Comparison of ENCODE assay signal across 8 cellular contexts in genomic region chr1:67347688-67348472, GRCh38. TPM values are rescaled to one million over a fixed set of nuclear protein-coding genes. Genes with fewer than 3 reads are reported as not detected.
DNase-seq lines count a peak whose midpoint lies in the region; ATAC-seq and TF ChIP-seq lines count a peak whose summit lies in the region.

No MANE protein-coding gene starts in this region.

- no peaks in the 10 kb centered on the region for H3K36me3 Mint-ChIP-seq in CD14-positive monocyte
- peaks cover 21% of the 10 kb centered on the region for H3K36me3 Mint-ChIP-seq in activated CD8-positive, alpha-beta T cell treated with anti-CD3 and anti-CD28 coated beads for 36 hours (ENCODE audit: low read depth)

- no peak overlapping the region for H3K27ac ChIP-seq in psoas muscle
- no peak overlapping the region for H3K27ac ChIP-seq in effector memory CD4-positive, alpha-beta T cell (ENCODE audit: insufficient read depth, low read length, poor library complexity, severe bottlenecking)

- no peaks in the 10 kb centered on the region for H3K4me1 Mint-ChIP-seq in CD14-positive monocyte
- peaks cover 12% of the 10 kb centered on the region for H3K4me1 Mint-ChIP-seq in activated CD8-positive, alpha-beta T cell treated with anti-CD3 and anti-CD28 coated beads for 36 hours (ENCODE audit: low read depth)

- intact Hi-C loops in CD14-positive monocyte (cut with micrococcal nuclease) (loop anchor here (10.0 kb wide), 1 partner anchor 157 kb away; no protein-coding TSS in a partner anchor), Right ventricle myocardium superior (cut with DNase I) (loop anchor here (5.0 kb wide), 2 partner anchors 139 to 154 kb away; no protein-coding TSS in a partner anchor), psoas muscle (cut with DNase I) (loop anchor here (2.0 to 10.0 kb wide), 3 partner anchors 113 to 153 kb away; no protein-coding TSS in a partner anchor)
- intact Hi-C loops in activated CD8-positive, alpha-beta T cell treated with anti-CD3 and anti-CD28 coated beads for 36 hours (cut with micrococcal nuclease), result no loop called here

- H3K4me1 ChIP-seq in psoas muscle, result peaks cover 4% of the 10 kb centered on the region
- no peaks in the 10 kb centered on the region for H3K4me1 ChIP-seq in effector memory CD4-positive, alpha-beta T cell (ENCODE audit: control insufficient read depth, insufficient read depth, low read length, poor library complexity, severe bottlenecking)

- no peaks in the 10 kb centered on the region for H3K36me3 ChIP-seq in psoas muscle (ENCODE audit: insufficient read depth in 1 of 2, low read depth in 1 of 2)
- H3K36me3 ChIP-seq in effector memory CD4-positive, alpha-beta T cell (ENCODE audit: control insufficient read depth, insufficient read depth, low read length), result no peaks in the 10 kb centered on the region

- 52 to 59% (median 52%) methylated on average over 12 of the region's 12 CpGs for WGBS in psoas muscle, 3 donors

- H3K27me3 Mint-ChIP-seq in CD14-positive monocyte (ENCODE audit: low read depth in 3 of 3), result no peaks in the 10 kb centered on the region
- H3K27me3 Mint-ChIP-seq in activated CD8-positive, alpha-beta T cell treated with anti-CD3 and anti-CD28 coated beads for 36 hours, result no peaks in the 10 kb centered on the region

- no peaks in the 10 kb centered on the region for H3K9me3 Mint-ChIP-seq in CD14-positive monocyte
- no peaks in the 10 kb centered on the region for H3K9me3 Mint-ChIP-seq in activated CD8-positive, alpha-beta T cell treated with anti-CD3 and anti-CD28 coated beads for 36 hours

- POLR2A ChIA-PET in activated CD8-positive, alpha-beta T cell treated with anti-CD3 and anti-CD28 coated beads for 36 hours (lab: Charles Lee), result interaction anchor here (0.7 to 1.3 kb wide), 2 partner anchors 41 to 162 kb away, joined by 3 read pairs; no protein-coding TSS in a partner anchor

- H3K4me3 Mint-ChIP-seq in CD14-positive monocyte, result no peak overlapping the region
- no peak overlapping the region for H3K4me3 Mint-ChIP-seq in activated CD8-positive, alpha-beta T cell treated with anti-CD3 and anti-CD28 coated beads for 36 hours

- CTCF ChIA-PET in activated CD8-positive, alpha-beta T cell treated with anti-CD3 and anti-CD28 coated beads for 36 hours (lab: Charles Lee), result interaction anchor here (0.9 to 5.6 kb wide), 11 partner anchors 9 to 135 kb away, joined by 3 to 28 read pairs (median 6); no protein-coding TSS in a partner anchor

- H3K9me3 ChIP-seq in psoas muscle, result no peaks in the 10 kb centered on the region
- no peaks in the 10 kb centered on the region for H3K9me3 ChIP-seq in effector memory CD4-positive, alpha-beta T cell (ENCODE audit: control insufficient read depth, low read length)

- H3K27ac Mint-ChIP-seq in CD14-positive monocyte, result no peak overlapping the region
- no peak overlapping the region for H3K27ac Mint-ChIP-seq in activated CD8-positive, alpha-beta T cell treated with anti-CD3 and anti-CD28 coated beads for 36 hours

- H3K27me3 ChIP-seq in psoas muscle (ENCODE audit: insufficient read depth in 3 of 3, low read length in 2 of 3), result no peaks in the 10 kb centered on the region
- no peaks in the 10 kb centered on the region for H3K27me3 ChIP-seq in effector memory CD4-positive, alpha-beta T cell (replicated peaks; ENCODE audit: control insufficient read depth, insufficient read depth, low read length, poor library complexity, severe bottlenecking)

- ATAC-seq in GM18868 (IDR thresholded peaks at IDR 0.05; ENCODE audit: unreplicated experiment) (peak; percentile 35), Right ventricle myocardium superior (ENCODE audit: poor library complexity) (peak; percentile 86), psoas muscle (peak; percentile 82 to 97 (median 89)), GM19455 (IDR thresholded peaks at IDR 0.05; ENCODE audit: unreplicated experiment) (no peak)
- ATAC-seq in activated CD8-positive, alpha-beta T cell treated with anti-CD3 and anti-CD28 coated beads for 36 hours, result peak; percentile 57

- no peak overlapping the region for H3K4me3 ChIP-seq in psoas muscle
- H3K4me3 ChIP-seq in effector memory CD4-positive, alpha-beta T cell (ENCODE audit: insufficient read depth, low read depth, low read length, poor library complexity, severe bottlenecking), result no peak overlapping the region

- peak; percentile 51 for TF ChIP-seq CTCF in CD14-positive monocyte (IDR thresholded peaks at IDR 0.05)
- peak; percentile 65 for TF ChIP-seq CTCF in activated CD8-positive, alpha-beta T cell treated with anti-CD3 and anti-CD28 coated beads for 36 hours (IDR thresholded peaks at IDR 0.05)
- peak; percentile 85 for TF ChIP-seq CTCF in psoas muscle (IDR thresholded peaks at IDR 0.05)

- no peak for DNase-seq in CD14-positive monocyte (ENCODE audit: low spot score)
- peak; percentile 52 for DNase-seq in NCI-H1694 treated with DMSO at 0.1 percent for 48 hours (lab: John Stamatoyannopoulos, UW)
- DNase-seq in activated CD8-positive, alpha-beta T cell treated with anti-CD3 and anti-CD28 coated beads for 36 hours, result peak; percentile 40
- no peak for DNase-seq in Right ventricle myocardium superior
- DNase-seq in psoas muscle, result peak in 1 of 2 donors; percentile 27
- DNase-seq in effector memory CD4-positive, alpha-beta T cell, result no peak

RNA-seq across cellular contexts. Expression of gene IL12RB2, which starts 40.2 kb away (rescaled TPM):
- polyA plus RNA-seq in CD14-positive monocyte (not detected), psoas muscle (1 to 10 TPM in 1 of 3 donors, under 1 TPM in 2; 0.13 to 6.5 (median 0.67) TPM)
- 10 to 100 TPM; 29.1 to 29.7 TPM for total RNA-seq in activated CD8-positive, alpha-beta T cell treated with anti-CD3 and anti-CD28 coated beads for 36 hours
- total RNA-seq in Right ventricle myocardium superior (0.54 TPM), psoas muscle (1 to 10 TPM; 2.0 to 9.5 (median 5.1) TPM)

Comparison
In these comparisons a context has a peak if more than half of its experiments do, and no peak if none do; other contexts are left out.
1. DNase-seq: peak in NCI-H1694 treated with DMSO at 0.1 percent for 48 hours (single experiment) and activated CD8-positive, alpha-beta T cell treated with anti-CD3 and anti-CD28 coated beads for 36 hours (single experiment); none in CD14-positive monocyte (single experiment), Right ventricle myocardium superior (single experiment) and effector memory CD4-positive, alpha-beta T cell (0 of 3).
2. Peak in every context shown above with its lines, with median percentiles within 50 percentile points of each other: CTCF ChIP-seq.